8 cellular contexts compared by ENCODE assay signal in genomic region chr2:128026422-128027277, GRCh38. TPM values are rescaled to one million over a fixed set of nuclear protein-coding genes. Genes with fewer than 3 reads are reported as not detected.
A peak's percentile ranks its signal among the peaks of the same experiment; 100 is the strongest.
DNase-seq lines count a peak whose midpoint lies in the region; ATAC-seq and TF ChIP-seq lines count a peak whose summit lies in the region.

No MANE protein-coding gene starts in this region.

- H3K9me3 Mint-ChIP-seq in Caco-2 (ENCODE audit: unreplicated experiment) (peaks cover 10% of the 10 kb centered on the region), progenitor cell of endocrine pancreas (ENCODE audit: low read depth) (no peaks in the 10 kb centered on the region)

- H3K4me3 Mint-ChIP-seq in Caco-2 (ENCODE audit: unreplicated experiment) (peak overlapping the region; percentile 75), progenitor cell of endocrine pancreas (ENCODE audit: low read depth) (peak overlapping the region; percentile 90)

- H3K27me3 Mint-ChIP-seq in Caco-2 (ENCODE audit: insufficient read depth, unreplicated experiment) (no peaks in the 10 kb centered on the region), progenitor cell of endocrine pancreas (peaks cover 9% of the 10 kb centered on the region)

- intact Hi-C loops in Caco-2 (cut with micrococcal nuclease; ENCODE audit: unreplicated experiment), result loop anchor here (2.0 kb wide), 1 partner anchor 168 kb away; the partner anchor contains the start of gene POLR2D

- DNase-seq in Caco-2 (peak in 1 of 2 experiments; percentile 38), SW480 (ENCODE audit: low spot score) (peak; percentile 22), fibroblast of peridontal ligament (ENCODE audit: extremely low read depth) (peak; percentile 33), progenitor cell of endocrine pancreas (ENCODE audit: low spot score, unreplicated experiment) (no peak), HK-2 (ENCODE audit: unreplicated experiment) (no peak), COLO829 (ENCODE audit: low spot score) (no peak)

- peaks cover 8% of the 10 kb centered on the region for H3K4me1 Mint-ChIP-seq in Caco-2 (ENCODE audit: low read depth, unreplicated experiment)
- H3K4me1 Mint-ChIP-seq in progenitor cell of endocrine pancreas (ENCODE audit: low read depth), result peaks cover 13% of the 10 kb centered on the region

- POLR2A ChIA-PET in Caco-2 (lab: Charles Lee), result no interaction called here

- CTCF ChIA-PET in Caco-2 (lab: Charles Lee), result no interaction called here

- peak overlapping the region; percentile 97 for H3K4me3 ChIP-seq in Caco-2 (ENCODE audit: low read depth, low read length)

- no peak for TF ChIP-seq CTCF in Caco-2 (IDR thresholded peaks at IDR 0.05; ENCODE audit: insufficient read depth in 1 of 2, low read depth in 1 of 2, low read length in 1 of 2, severe bottlenecking in 1 of 2, unreplicated experiment in 1 of 2)
- TF ChIP-seq CTCF in progenitor cell of endocrine pancreas (IDR thresholded peaks at IDR 0.05; ENCODE audit: unreplicated experiment), result no peak

- H3K4me1 ChIP-seq in Caco-2, result peaks cover 5% of the 10 kb centered on the region; the same call in 1 of the 2 replicates

- H3K27ac Mint-ChIP-seq in Caco-2 (ENCODE audit: unreplicated experiment) (peak overlapping the region; percentile 80), progenitor cell of endocrine pancreas (peak overlapping the region; percentile 95)

- H3K36me3 ChIP-seq in Caco-2 (ENCODE audit: control insufficient read depth, insufficient read depth, low read length), result no peaks in the 10 kb centered on the region; the same call in 1 of the 2 replicates

- ATAC-seq in GM21786 (IDR thresholded peaks at IDR 0.05; ENCODE audit: unreplicated experiment) (peak; percentile 0), esophagus mucosa (no peak)

- H3K36me3 Mint-ChIP-seq in Caco-2 (ENCODE audit: insufficient read depth, unreplicated experiment) (peaks cover 35% of the 10 kb centered on the region), progenitor cell of endocrine pancreas (ENCODE audit: insufficient read depth) (peaks cover under 1% of the 10 kb centered on the region)

- TSS peak; percentile 35 for BruUV-seq in Caco-2 (replicated peaks; lab: Mats Ljungman, UMichigan)

- no peaks in the 10 kb centered on the region for H3K27me3 ChIP-seq in Caco-2 (replicated peaks; ENCODE audit: control insufficient read depth, insufficient read depth, low read length)

- H3K9me3 ChIP-seq in Caco-2, result peaks cover 4% of the 10 kb centered on the region; the same call in 1 of the 2 replicates

RNA-seq across cellular contexts. Expression of gene SAP130, which starts 1.2 kb away (rescaled TPM):
- total RNA-seq in Caco-2 (2022), result 41.0 and 43.3 TPM in 2 replicates
- 43.5 and 45.3 TPM in 2 replicates for total RNA-seq in progenitor cell of endocrine pancreas
- total RNA-seq in esophagus mucosa, result 14.3 TPM

Comparison
In these comparisons a context has a peak if more than half of its experiments do, and no peak if none do; other contexts are left out.
1. DNase-seq: peak in SW480 (single experiment) and fibroblast of peridontal ligament (single experiment); none in progenitor cell of endocrine pancreas (single experiment), HK-2 (single experiment) and COLO829 (single experiment).